15 cellular contexts compared by ENCODE assay signal in the genomic region with DNA sequence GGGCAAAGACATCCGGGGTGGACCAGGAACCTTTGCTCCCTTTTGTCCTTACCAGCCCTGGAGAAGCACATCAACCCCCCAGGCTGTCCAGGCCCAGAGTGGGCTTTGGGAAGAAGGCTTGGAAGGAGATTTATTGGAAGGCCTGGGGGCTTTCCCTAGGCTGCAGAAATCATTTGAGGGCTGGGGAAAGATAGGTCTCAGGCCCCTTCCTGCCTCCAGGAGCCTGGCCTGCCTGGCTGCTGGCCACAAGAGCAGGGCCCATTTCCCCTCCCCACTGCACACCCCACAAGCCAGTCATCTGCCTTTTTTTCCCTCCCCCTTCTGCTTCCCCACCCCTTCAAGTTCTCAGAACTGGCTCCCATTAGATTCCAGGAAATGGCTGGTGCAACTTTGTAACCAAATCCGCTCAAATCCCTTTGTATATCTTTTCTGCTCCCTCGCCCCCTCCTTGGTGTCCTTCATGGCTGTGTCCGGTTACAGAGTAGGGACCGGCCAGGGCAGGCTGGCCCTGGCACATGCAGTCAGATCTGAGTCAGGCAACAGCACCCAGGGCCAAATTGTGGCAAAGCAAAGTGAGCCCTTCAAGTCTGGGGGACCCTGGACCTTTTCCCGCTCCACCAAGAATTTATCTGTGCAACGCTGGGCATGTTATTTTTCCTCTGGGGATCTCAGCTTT. TPM values are rescaled to one million over a fixed set of nuclear protein-coding genes. Genes with fewer than 3 reads are reported as not detected.
DNase-seq lines count a peak whose midpoint lies in the region; ATAC-seq and TF ChIP-seq lines count a peak whose summit lies in the region.
"Had no signal": no experiment of that assay in that cellular context is flagged by ENCODE, and none has a peak within 500 bp of the region (broad histone marks: within the 10 kb centered on the region; RNA-seq: fewer than 3 reads in every experiment).

No MANE protein-coding gene starts in this region.

- peaks cover 12% of the 10 kb centered on the region for H3K27me3 Mint-ChIP-seq in activated naive CD4-positive, alpha-beta T cell treated with anti-CD3 and anti-CD28 coated beads, Interleukin-2, amount 10 ng/mL, durations not matched to agents 7 days and 5 days
- no peaks in the 10 kb centered on the region for H3K27me3 Mint-ChIP-seq in activated T-helper 2 cell treated with anti-CD3 and anti-CD28 coated beads, Interferon-gamma antibody, Interleukin-2, Interleukin-4, amounts not matched to agents 10 μg/mL and 5 μg/mL and 100 μg/mL, durations not matched to agents 14 hours and 24 hours and 36 hours (ENCODE audit: low read depth)
- peaks cover 2 to 6% (median 4%) of the 10 kb centered on the region in 3 donors for H3K27me3 Mint-ChIP-seq in CD14-positive monocyte (ENCODE audit: low read depth in 3 of 3)

- H3K9me3 ChIP-seq in right lobe of liver (no peaks in the 10 kb centered on the region), thymus (ENCODE audit: control insufficient read depth) (no peaks in the 10 kb centered on the region), Peyer's patch (no peaks in the 10 kb centered on the region)
- H3K9me3 ChIP-seq: pancreas had no signal

- TF ChIP-seq POLR2A in right lobe of liver (IDR thresholded peaks at IDR 0.05), result no peak
- TF ChIP-seq POLR2A in Peyer's patch (IDR thresholded peaks at IDR 0.05), result no peak

- peaks cover 18% of the 10 kb centered on the region for H3K36me3 Mint-ChIP-seq in activated naive CD4-positive, alpha-beta T cell treated with anti-CD3 and anti-CD28 coated beads, Interleukin-2, amount 10 ng/mL, durations not matched to agents 7 days and 5 days
- no peaks in the 10 kb centered on the region for H3K36me3 Mint-ChIP-seq in activated T-helper 2 cell treated with anti-CD3 and anti-CD28 coated beads, Interferon-gamma antibody, Interleukin-2, Interleukin-4, amounts not matched to agents 10 μg/mL and 5 μg/mL and 100 μg/mL, durations not matched to agents 14 hours and 24 hours and 36 hours (ENCODE audit: low read depth)
- H3K36me3 Mint-ChIP-seq in CD14-positive monocyte, result no peaks in the 10 kb centered on the region

- no peak overlapping the region for H3K27ac ChIP-seq in right lobe of liver
- peak overlapping the region; percentile 31 for H3K27ac ChIP-seq in thymus (ENCODE audit: low read depth)
- H3K27ac ChIP-seq in Peyer's patch, result no peak overlapping the region
- H3K27ac ChIP-seq: HL-60, pancreas had no signal

- no peaks in the 10 kb centered on the region for H3K36me3 ChIP-seq in right lobe of liver
- H3K36me3 ChIP-seq in thymus (ENCODE audit: control insufficient read depth, insufficient read depth), result no peaks in the 10 kb centered on the region
- no peaks in the 10 kb centered on the region for H3K36me3 ChIP-seq in Peyer's patch
- H3K36me3 ChIP-seq: pancreas had no signal

- 64% methylated on average over 7 of the region's 7 CpGs for WGBS in right lobe of liver (ENCODE audit: insufficient coverage, low coverage, low lambda C conversion rate, missing lambda C conversion rate)
- WGBS in thymus, result 54% methylated on average over 7 of the region's 7 CpGs

- CTCF ChIA-PET in activated naive CD4-positive, alpha-beta T cell treated with anti-CD3 and anti-CD28 coated beads, Interleukin-2, amount 10 ng/mL, durations not matched to agents 7 days and 5 days (lab: Charles Lee), result no interaction called here

- peak in 3 of 4 donors; percentile 15 to 28 (median 21) for ATAC-seq in right lobe of liver
- ATAC-seq in HG03196 (IDR thresholded peaks at IDR 0.05; ENCODE audit: unreplicated experiment), result no peak
- ATAC-seq: left colon, pancreas had no signal

- peaks cover 12% of the 10 kb centered on the region for H3K9me3 Mint-ChIP-seq in activated naive CD4-positive, alpha-beta T cell treated with anti-CD3 and anti-CD28 coated beads, Interleukin-2, amount 10 ng/mL, durations not matched to agents 7 days and 5 days
- peaks cover under 1% of the 10 kb centered on the region for H3K9me3 Mint-ChIP-seq in activated T-helper 2 cell treated with anti-CD3 and anti-CD28 coated beads, Interferon-gamma antibody, Interleukin-2, Interleukin-4, amounts not matched to agents 10 μg/mL and 5 μg/mL and 100 μg/mL, durations not matched to agents 14 hours and 24 hours and 36 hours
- peaks cover 0 to 10% (median 5%) of the 10 kb centered on the region in 7 donors for H3K9me3 Mint-ChIP-seq in CD14-positive monocyte
- H3K9me3 Mint-ChIP-seq: central memory CD8-positive, alpha-beta T cell had no signal

- peak overlapping the region; percentile 26 for H3K27ac Mint-ChIP-seq in activated naive CD4-positive, alpha-beta T cell treated with anti-CD3 and anti-CD28 coated beads, Interleukin-2, amount 10 ng/mL, durations not matched to agents 7 days and 5 days
- no peak overlapping the region for H3K27ac Mint-ChIP-seq in activated T-helper 2 cell treated with anti-CD3 and anti-CD28 coated beads, Interferon-gamma antibody, Interleukin-2, Interleukin-4, amounts not matched to agents 10 μg/mL and 5 μg/mL and 100 μg/mL, durations not matched to agents 14 hours and 24 hours and 36 hours
- peak overlapping the region in 1 of 7 donors; percentile 19 for H3K27ac Mint-ChIP-seq in CD14-positive monocyte

- H3K4me1 Mint-ChIP-seq in activated naive CD4-positive, alpha-beta T cell treated with anti-CD3 and anti-CD28 coated beads, Interleukin-2, amount 10 ng/mL, durations not matched to agents 7 days and 5 days, result peaks cover 43% of the 10 kb centered on the region
- H3K4me1 Mint-ChIP-seq in activated T-helper 2 cell treated with anti-CD3 and anti-CD28 coated beads, Interferon-gamma antibody, Interleukin-2, Interleukin-4, amounts not matched to agents 10 μg/mL and 5 μg/mL and 100 μg/mL, durations not matched to agents 14 hours and 24 hours and 36 hours (ENCODE audit: low read depth), result peaks cover 27% of the 10 kb centered on the region
- H3K4me1 Mint-ChIP-seq in CD14-positive monocyte, result peaks cover 2% of the 10 kb centered on the region
- H3K4me1 Mint-ChIP-seq: central memory CD8-positive, alpha-beta T cell had no signal

- TF ChIP-seq CTCF in right lobe of liver (IDR thresholded peaks at IDR 0.05), result no peak
- no peak for TF ChIP-seq CTCF in CD14-positive monocyte (IDR thresholded peaks at IDR 0.05)
- TF ChIP-seq CTCF in Peyer's patch (IDR thresholded peaks at IDR 0.05), result no peak

- peak overlapping the region; percentile 7 for H3K4me3 Mint-ChIP-seq in activated naive CD4-positive, alpha-beta T cell treated with anti-CD3 and anti-CD28 coated beads, Interleukin-2, amount 10 ng/mL, durations not matched to agents 7 days and 5 days
- no peak overlapping the region for H3K4me3 Mint-ChIP-seq in activated T-helper 2 cell treated with anti-CD3 and anti-CD28 coated beads, Interferon-gamma antibody, Interleukin-2, Interleukin-4, amounts not matched to agents 10 μg/mL and 5 μg/mL and 100 μg/mL, durations not matched to agents 14 hours and 24 hours and 36 hours (ENCODE audit: low read depth)
- no peak overlapping the region for H3K4me3 Mint-ChIP-seq in CD14-positive monocyte
- H3K4me3 Mint-ChIP-seq: central memory CD8-positive, alpha-beta T cell had no signal

- intact Hi-C loops in activated T-helper 2 cell treated with anti-CD3 and anti-CD28 coated beads, Interferon-gamma antibody, Interleukin-2, Interleukin-4, amounts not matched to agents 10 μg/mL and 5 μg/mL and 100 μg/mL, durations not matched to agents 14 hours and 24 hours and 36 hours (cut with micrococcal nuclease), result loop anchor here (1.0 kb wide), 1 partner anchor 22 kb away; no protein-coding TSS in a partner anchor
- intact Hi-C loops in right lobe of liver (cut with DNase I), result no loop called here
- intact Hi-C loops in CD14-positive monocyte (cut with micrococcal nuclease), result no loop called here

- no peaks in the 10 kb centered on the region for H3K4me1 ChIP-seq in right lobe of liver
- H3K4me1 ChIP-seq in thymus (ENCODE audit: control insufficient read depth, insufficient read depth, low read length), result peaks cover 7% of the 10 kb centered on the region
- no peaks in the 10 kb centered on the region for H3K4me1 ChIP-seq in Peyer's patch
- H3K4me1 ChIP-seq: pancreas had no signal

- H3K27me3 ChIP-seq in right lobe of liver (no peaks in the 10 kb centered on the region), thymus (ENCODE audit: control insufficient read depth, insufficient read depth) (no peaks in the 10 kb centered on the region), Peyer's patch (no peaks in the 10 kb centered on the region)
- H3K27me3 ChIP-seq: pancreas had no signal

- no peak overlapping the region for H3K4me3 ChIP-seq in right lobe of liver
- H3K4me3 ChIP-seq in thymus (ENCODE audit: low read length), result no peak overlapping the region
- no peak overlapping the region for H3K4me3 ChIP-seq in Peyer's patch
- H3K4me3 ChIP-seq: pancreas had no signal

- DNase-seq in activated naive CD4-positive, alpha-beta T cell treated with anti-CD3 and anti-CD28 coated beads, Interleukin-2, amount 10 ng/mL, durations not matched to agents 7 days and 5 days, result peak; percentile 73
- no peak for DNase-seq in activated naive CD4-positive, alpha-beta T cell treated with anti-CD3 and anti-CD28 coated beads, Interleukin-2, amount 50 U/mL, for 16 hours
- DNase-seq in activated T-helper 2 cell treated with anti-CD3 and anti-CD28 coated beads, Interferon-gamma antibody, Interleukin-2, Interleukin-4, amounts not matched to agents 10 μg/mL and 5 μg/mL and 100 μg/mL, durations not matched to agents 14 hours and 24 hours and 36 hours (ENCODE audit: low spot score), result peak; percentile 37
- DNase-seq in right lobe of liver, result no peak
- no peak for DNase-seq in CD14-positive monocyte (ENCODE audit: low spot score)
- no peak for DNase-seq in Peyer's patch
- DNase-seq: activated CD8-positive, alpha-beta memory T cell treated with anti-CD3 and anti-CD28 coated beads, Interleukin-2, amount 50 U/mL, for 4 hours; NCI-H1105 treated with DMSO at 0.1 percent for 48 hours; substantia nigra had no signal

RNA-seq across cellular contexts. Expression of a gene that starts 20.8 kb away (rescaled TPM):
- total RNA-seq in activated T-helper 2 cell treated with anti-CD3 and anti-CD28 coated beads, Interferon-gamma antibody, Interleukin-2, Interleukin-4, amounts not matched to agents 10 μg/mL and 5 μg/mL and 100 μg/mL, durations not matched to agents 14 hours and 24 hours and 36 hours, result not detected in 2 replicates
- not detected for total RNA-seq in right lobe of liver
- polyA plus RNA-seq in thymus, result 3.4 TPM
- polyA plus RNA-seq in CD14-positive monocyte, result not detected
- total RNA-seq in Peyer's patch, result not detected
- total RNA-seq: left colon, pancreas had no signal
- polyA plus RNA-seq: pancreas had no signal

Comparison
In these comparisons a context has a peak if more than half of its experiments do, and no peak if none do; other contexts are left out.
1. DNase-seq: peak in activated naive CD4-positive, alpha-beta T cell treated with anti-CD3 and anti-CD28 coated beads, Interleukin-2, amount 10 ng/mL, durations not matched to agents 7 days and 5 days (single experiment) and activated T-helper 2 cell treated with anti-CD3 and anti-CD28 coated beads, Interferon-gamma antibody, Interleukin-2, Interleukin-4, amounts not matched to agents 10 μg/mL and 5 μg/mL and 100 μg/mL, durations not matched to agents 14 hours and 24 hours and 36 hours (single experiment); none in activated naive CD4-positive, alpha-beta T cell treated with anti-CD3 and anti-CD28 coated beads, Interleukin-2, amount 50 U/mL, for 16 hours (single experiment), right lobe of liver (0 of 3), CD14-positive monocyte (single experiment) and Peyer's patch (0 of 3).